In the genomic region with DNA sequence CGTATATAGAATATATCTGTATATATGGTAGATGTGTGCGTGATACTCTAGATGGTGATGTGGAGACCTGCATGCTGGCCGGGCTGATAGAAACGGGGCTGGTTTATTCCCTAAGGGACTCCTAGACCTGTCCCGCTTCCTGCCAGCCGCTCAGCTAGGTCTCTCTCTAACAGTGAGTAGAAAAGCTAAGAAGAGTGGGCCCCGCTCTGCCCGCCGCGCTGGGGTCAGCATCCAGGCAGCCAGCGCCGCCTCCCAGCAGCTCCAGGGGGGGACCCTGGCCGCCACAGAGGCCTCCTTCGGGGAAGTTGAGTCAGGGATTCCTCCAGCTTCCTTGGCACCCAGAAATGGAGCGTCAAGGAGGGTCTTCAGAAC, we compare ENCODE assay signal across 9 cellular contexts. TPM values are rescaled to one million over a fixed set of nuclear protein-coding genes. Genes with fewer than 3 reads are reported as not detected.
DNase-seq lines count a peak whose midpoint lies in the region; ATAC-seq and TF ChIP-seq lines count a peak whose summit lies in the region.
"Had no signal": no experiment of that assay in that cellular context is flagged by ENCODE, and none has a peak within 500 bp of the region (broad histone marks: within the 10 kb centered on the region; RNA-seq: fewer than 3 reads in every experiment).

No MANE protein-coding gene starts in this region.

- ATAC-seq in GM21576 (IDR thresholded peaks at IDR 0.05; ENCODE audit: unreplicated experiment) = peak; percentile 40

- peaks cover 11% of the 10 kb centered on the region for H3K4me1 Mint-ChIP-seq in activated CD4-positive, alpha-beta T cell treated with anti-CD3 and anti-CD28 coated beads, Interleukin-2, amount 10 ng/mL, durations not matched to agents 24 days and 14 days

- WGBS in testis, 2 donors = 58 to 62% methylated on average over 15 of the region's 15 CpGs

- intact Hi-C loops in testis (cut with DNase I; ENCODE audit: low total_unique reads) = loop anchor here (10.0 kb wide), 1 partner anchor 177 kb away; no protein-coding TSS in a partner anchor
- intact Hi-C loops in activated CD4-positive, alpha-beta T cell treated with anti-CD3 and anti-CD28 coated beads, Interleukin-2, amount 10 ng/mL, durations not matched to agents 24 days and 14 days (cut with micrococcal nuclease) = no loop called here

- TF ChIP-seq CTCF in Peyer's patch (IDR thresholded peaks at IDR 0.05) = no peak
- no peak for TF ChIP-seq CTCF in right atrium auricular region (IDR thresholded peaks at IDR 0.05)
- TF ChIP-seq CTCF in testis (IDR thresholded peaks at IDR 0.05) = no peak

- H3K4me3 Mint-ChIP-seq in activated CD4-positive, alpha-beta T cell treated with anti-CD3 and anti-CD28 coated beads, Interleukin-2, amount 10 ng/mL, durations not matched to agents 24 days and 14 days = no peak overlapping the region

- DNase-seq in Peyer's patch = no peak
- no peak for DNase-seq in right atrium auricular region (ENCODE audit: low spot score)
- no peak for DNase-seq in testis
- no peak for DNase-seq in NCI-H2029 treated with DMSO at 0.1 percent for 48 hours (lab: John Stamatoyannopoulos, UW)
- DNase-seq in activated CD4-positive, alpha-beta T cell treated with anti-CD3 and anti-CD28 coated beads, Interleukin-2, amount 10 ng/mL, durations not matched to agents 24 days and 14 days = no peak
- no peak for DNase-seq in central memory CD4-positive, alpha-beta T cell
- DNase-seq in C1 segment of cervical spinal cord (lab: John Stamatoyannopoulos, UW) = no peak

- TF ChIP-seq POLR2A in Peyer's patch (IDR thresholded peaks at IDR 0.05) = no peak
- TF ChIP-seq POLR2A in testis (IDR thresholded peaks at IDR 0.05) = no peak

- H3K4me3 ChIP-seq in Peyer's patch = peak overlapping the region; percentile 23 to 57 (median 38)
- peak overlapping the region; percentile 4 to 36 for H3K4me3 ChIP-seq in right atrium auricular region
- H3K4me3 ChIP-seq in testis = no peak overlapping the region

- no peaks in the 10 kb centered on the region for H3K9me3 ChIP-seq in Peyer's patch
- H3K9me3 ChIP-seq in right atrium auricular region = no peaks in the 10 kb centered on the region
- H3K9me3 ChIP-seq in testis = no peaks in the 10 kb centered on the region

- H3K27ac ChIP-seq in Peyer's patch (peak overlapping the region; percentile 82 to 99 (median 89)), right atrium auricular region (peak overlapping the region; percentile 94), testis (peak overlapping the region; percentile 75 to 96)

- no peaks in the 10 kb centered on the region for H3K36me3 Mint-ChIP-seq in activated CD4-positive, alpha-beta T cell treated with anti-CD3 and anti-CD28 coated beads, Interleukin-2, amount 10 ng/mL, durations not matched to agents 24 days and 14 days (ENCODE audit: low read depth)

- no peaks in the 10 kb centered on the region for H3K27me3 ChIP-seq in Peyer's patch
- H3K27me3 ChIP-seq in right atrium auricular region = no peaks in the 10 kb centered on the region
- no peaks in the 10 kb centered on the region for H3K27me3 ChIP-seq in testis

- H3K36me3 ChIP-seq in Peyer's patch = no peaks in the 10 kb centered on the region
- H3K36me3 ChIP-seq in right atrium auricular region = peaks cover 8% of the 10 kb centered on the region
- H3K36me3 ChIP-seq in testis (ENCODE audit: low read depth, missing control alignments) = no peaks in the 10 kb centered on the region

- H3K9me3 Mint-ChIP-seq in activated CD4-positive, alpha-beta T cell treated with anti-CD3 and anti-CD28 coated beads, Interleukin-2, amount 10 ng/mL, durations not matched to agents 24 days and 14 days = no peaks in the 10 kb centered on the region

- H3K4me1 ChIP-seq in Peyer's patch (peaks cover 4 to 59% (median 27%) of the 10 kb centered on the region in 4 donors), right atrium auricular region (peaks cover 0 to 69% of the 10 kb centered on the region in 2 donors), testis (peaks cover 59% of the 10 kb centered on the region)

- H3K27ac Mint-ChIP-seq in activated CD4-positive, alpha-beta T cell treated with anti-CD3 and anti-CD28 coated beads, Interleukin-2, amount 10 ng/mL, durations not matched to agents 24 days and 14 days = no peak overlapping the region

- H3K27me3 Mint-ChIP-seq in activated CD4-positive, alpha-beta T cell treated with anti-CD3 and anti-CD28 coated beads, Interleukin-2, amount 10 ng/mL, durations not matched to agents 24 days and 14 days = peaks cover 11% of the 10 kb centered on the region

RNA-seq across cellular contexts. Expression of gene CYGB, which starts 9.4 kb away (rescaled TPM):
- total RNA-seq in Peyer's patch = 10 to 100 TPM in 3 of 4 donors, 1 to 10 TPM in 1; 5.8 to 81.7 (median 11.1) TPM
- total RNA-seq in right atrium auricular region = 10 to 100 TPM; 23.0 to 48.7 TPM
- total RNA-seq in testis = 1 to 10 TPM; 3.4 to 7.2 TPM
- polyA plus RNA-seq in testis (ENCODE audit: insufficient read depth, low read depth, low replicate concordance) = 9.9 TPM
- total RNA-seq in activated CD4-positive, alpha-beta T cell treated with anti-CD3 and anti-CD28 coated beads, Interleukin-2, amount 10 ng/mL, durations not matched to agents 24 days and 14 days = not detected in 2 replicates
- total RNA-seq: activated CD8-positive, alpha-beta memory T cell treated with anti-CD3 and anti-CD28 coated beads for 36 hours had no signal

RNA-seq across cellular contexts. Expression of gene PRCD, which starts 11.7 kb away (rescaled TPM):
- 10 to 100 TPM in 1 of 4 donors, 1 to 10 TPM in 1, not detected in 2; 1.2 to 10.7 TPM for total RNA-seq in Peyer's patch
- 1 to 10 TPM; 2.1 to 3.5 TPM for total RNA-seq in right atrium auricular region
- total RNA-seq in testis = 1 to 10 TPM; 3.2 to 3.8 TPM
- polyA plus RNA-seq in testis (ENCODE audit: insufficient read depth, low read depth, low replicate concordance) = 4.6 TPM
- not detected in 2 replicates for total RNA-seq in activated CD4-positive, alpha-beta T cell treated with anti-CD3 and anti-CD28 coated beads, Interleukin-2, amount 10 ng/mL, durations not matched to agents 24 days and 14 days

RNA-seq across cellular contexts. Expression of gene RHBDF2, which starts 26.9 kb away (rescaled TPM):
- 100 to 1,000 TPM in 1 of 4 donors, 10 to 100 TPM in 2, 1 to 10 TPM in 1; 8.8 to 225 (median 33.0) TPM for total RNA-seq in Peyer's patch
- 10 to 100 TPM; 13.6 to 14.8 TPM for total RNA-seq in right atrium auricular region
- total RNA-seq in testis = 10 to 100 TPM; 26.3 to 30.2 TPM
- polyA plus RNA-seq in testis (ENCODE audit: insufficient read depth, low read depth, low replicate concordance) = 9.7 TPM
- total RNA-seq in activated CD4-positive, alpha-beta T cell treated with anti-CD3 and anti-CD28 coated beads, Interleukin-2, amount 10 ng/mL, durations not matched to agents 24 days and 14 days = 45.4 and 54.5 TPM in 2 replicates

RNA-seq across cellular contexts. Expression of gene ST6GALNAC2, which starts 57.5 kb away (rescaled TPM):
- total RNA-seq in Peyer's patch (1 to 10 TPM in 1 of 4 donors, under 1 TPM in 1, not detected in 2; 0.94 to 2.5 TPM), right atrium auricular region (1 to 10 TPM; 4.5 to 6.4 TPM), testis (10 to 100 TPM; 29.7 to 87.5 TPM)
- polyA plus RNA-seq in testis (ENCODE audit: insufficient read depth, low read depth, low replicate concordance) = 107 TPM
- total RNA-seq in activated CD4-positive, alpha-beta T cell treated with anti-CD3 and anti-CD28 coated beads, Interleukin-2, amount 10 ng/mL, durations not matched to agents 24 days and 14 days = not detected in 2 replicates
- total RNA-seq: activated CD8-positive, alpha-beta memory T cell treated with anti-CD3 and anti-CD28 coated beads for 36 hours had no signal

Comparison
In these comparisons a context has a peak if more than half of its experiments do, and no peak if none do; other contexts are left out.
1. H3K4me3 ChIP-seq: peak in Peyer's patch (4 of 4) and right atrium auricular region (2 of 2); none in testis (0 of 2).
2. Peak in every context shown above with its lines, with median percentiles within 50 percentile points of each other: H3K27ac ChIP-seq.